In genomic region chr5:16465544-16466432, GRCh38 we compare ENCODE assay signal across 8 cellular contexts. TPM values are rescaled to one million over a fixed set of nuclear protein-coding genes. Genes with fewer than 3 reads are reported as not detected.
DNase-seq lines count a peak whose midpoint lies in the region; ATAC-seq lines count a peak whose summit lies in the region.

ZNF622 (minus strand) TSS chr5:16465800; CDS start chr5:16465665, 135 bp downstream.

- no peaks in the 10 kb centered on the region for H3K27me3 Mint-ChIP-seq in IgD-negative memory B cell

- H3K9me3 Mint-ChIP-seq in IgD-negative memory B cell: no peaks in the 10 kb centered on the region

- DNase-seq in DMS114 treated with DMSO at 0.1 percent for 48 hours (lab: John Stamatoyannopoulos, UW; ENCODE audit: unreplicated experiment) (peak; percentile 77), OCI-M1 (lab: John Stamatoyannopoulos, UW) (peak; percentile 93), activated T-cell treated with anti-CD3 and anti-CD28 coated beads for 24 hours (ENCODE audit: low read depth) (peak; percentile 88), epidermal melanocyte (ENCODE audit: insufficient read length, low spot score) (peak; percentile 50), middle frontal gyrus (ENCODE audit: extremely low spot score, low spot score) (peak; percentile 90)
- DNase-seq in stimulated activated CD8-positive, alpha-beta memory T cell treated with anti-CD3 and anti-CD28 coated beads, Interleukin-2, amount 100 ng/mL, for 48 hours (ENCODE audit: low read depth in 2 of 2): peak; percentile 82 to 86

- peak within 1 kb of the TSS; percentile 95 to 100 (median 100) for H3K4me3 Mint-ChIP-seq in IgD-negative memory B cell

- peak; percentile 83 for ATAC-seq in GM21576 (IDR thresholded peaks at IDR 0.05; ENCODE audit: unreplicated experiment)

- H3K27ac Mint-ChIP-seq in IgD-negative memory B cell: peak within 1 kb of the TSS; percentile 85 to 98 (median 96)

- H3K4me1 Mint-ChIP-seq in IgD-negative memory B cell: peaks cover 56 to 66% (median 61%) of the 10 kb centered on the region in 3 donors

- H3K36me3 Mint-ChIP-seq in IgD-negative memory B cell: peaks cover 6% of the 10 kb centered on the region

RNA-seq across cellular contexts. Expression of gene ZNF622, which starts in this region (rescaled TPM):
- 63.7 TPM for polyA plus RNA-seq in IgD-negative memory B cell

Comparison
In these comparisons a context has a peak if more than half of its experiments do, and no peak if none do; other contexts are left out.
1. Peak in every context shown above with its lines: DNase-seq and ATAC-seq.